9 cellular contexts compared by ENCODE assay signal in genomic region chr12:106903241-106903950, GRCh38. TPM values are rescaled to one million over a fixed set of nuclear protein-coding genes. Genes with fewer than 3 reads are reported as not detected.
DNase-seq lines count a peak whose midpoint lies in the region; ATAC-seq and TF ChIP-seq lines count a peak whose summit lies in the region.
"Had no signal": no experiment of that assay in that cellular context is flagged by ENCODE, and none has a peak within 500 bp of the region (broad histone marks: within the 10 kb centered on the region; RNA-seq: fewer than 3 reads in every experiment).

No MANE protein-coding gene starts in this region.

- DNase-seq in DMS 273 (lab: John Stamatoyannopoulos, UW; ENCODE audit: unreplicated experiment): peak; percentile 43
- DNase-seq in DMS 273 treated with DMSO at 0.1 percent for 48 hours (lab: John Stamatoyannopoulos, UW): no peak
- peak; percentile 42 to 81 (median 65) for DNase-seq in T-cell
- peak; percentile 62 to 86 (median 75) for DNase-seq in adrenal gland
- DNase-seq in hepatic stellate cell (ENCODE audit: low spot score): peak; percentile 77
- DNase-seq in gastrocnemius medialis: peak; percentile 27 to 62
- DNase-seq in MV-4-11 (lab: John Stamatoyannopoulos, UW): no peak

- H3K4me3 Mint-ChIP-seq in T-cell: peak overlapping the region; percentile 44 to 71 (median 57)

- no peaks in the 10 kb centered on the region for H3K9me3 Mint-ChIP-seq in T-cell

- H3K36me3 ChIP-seq in adrenal gland (replicated peaks in 1 of 2) (no peaks in the 10 kb centered on the region), gastrocnemius medialis (no peaks in the 10 kb centered on the region)

- H3K27ac ChIP-seq in adrenal gland (no peak overlapping the region), gastrocnemius medialis (no peak overlapping the region)
- H3K27ac ChIP-seq: 22Rv1 had no signal

- no peak overlapping the region for H3K27ac Mint-ChIP-seq in T-cell

- peaks cover 11% of the 10 kb centered on the region for H3K27me3 ChIP-seq in adrenal gland
- H3K27me3 ChIP-seq in gastrocnemius medialis: no peaks in the 10 kb centered on the region

- H3K9me3 ChIP-seq in adrenal gland (replicated peaks in 1 of 3) (no peaks in the 10 kb centered on the region), gastrocnemius medialis (no peaks in the 10 kb centered on the region)

- peak; percentile 60 for ATAC-seq in HG03442 (IDR thresholded peaks at IDR 0.05; ENCODE audit: unreplicated experiment)
- ATAC-seq in T-cell (replicated peaks in 1 of 4): peak; percentile 94 to 100 (median 100)
- peak; percentile 90 to 93 for ATAC-seq in gastrocnemius medialis

- 8 to 13% (median 10%) methylated on average over 16 to 28 of the region's 28 CpGs for WGBS in adrenal gland, 4 donors

- CTCF ChIA-PET in T-cell (lab: Charles Lee): interaction anchor here (0.5 to 1.6 kb wide), 5 partner anchors 12 to 773 kb away, joined by 3 to 6 read pairs (median 4); no protein-coding TSS in a partner anchor

- H3K36me3 Mint-ChIP-seq in T-cell: no peaks in the 10 kb centered on the region

- POLR2A ChIA-PET in T-cell (lab: Charles Lee): interaction anchor here in 1 of 2 donors (0.5 to 0.6 kb wide), 2 partner anchors 178 to 199 kb away, joined by 3 read pairs; no protein-coding TSS in a partner anchor

- no peak for TF ChIP-seq CTCF in adrenal gland (IDR thresholded peaks at IDR 0.05)
- TF ChIP-seq CTCF in gastrocnemius medialis (IDR thresholded peaks at IDR 0.05 in 4 of 5, conservative IDR thresholded peaks at IDR 0.05 in 1 of 5): no peak

- peaks cover 20 to 42% of the 10 kb centered on the region in 2 donors for H3K27me3 Mint-ChIP-seq in T-cell

- intact Hi-C loops in adrenal gland (cut with DNase I): no loop called here
- intact Hi-C loops in gastrocnemius medialis (cut with DNase I; ENCODE audit: low total_unique reads): loop anchor here (5.0 kb wide), 1 partner anchor 189 kb away; the partner anchor contains the start of gene CRY1

- H3K4me3 ChIP-seq in adrenal gland: peak overlapping the region in 2 of 4 donors; percentile 27 to 51
- H3K4me3 ChIP-seq in gastrocnemius medialis: peak overlapping the region; percentile 41 to 91 (median 57)

- H3K4me1 Mint-ChIP-seq in T-cell: peaks cover 10 to 13% (median 12%) of the 10 kb centered on the region in 3 donors

- TF ChIP-seq POLR2A in adrenal gland (IDR thresholded peaks at IDR 0.05) (no peak), gastrocnemius medialis (IDR thresholded peaks at IDR 0.05) (no peak)

- H3K4me1 ChIP-seq in adrenal gland (replicated peaks in 1 of 2) (no peaks in the 10 kb centered on the region), gastrocnemius medialis (peaks cover 3 to 4% of the 10 kb centered on the region in 2 donors)

- in situ Hi-C loops in gastrocnemius medialis (cut with MboI; ENCODE audit: low sequenced_read_pairs in 4 of 4): no loop called here

RNA-seq across cellular contexts. Expression of gene TMEM263, which starts 52.3 kb away (rescaled TPM):
- total RNA-seq in T-cell (10 to 100 TPM; 29.8 to 36.5 (median 31.2) TPM), adrenal gland (10 to 100 TPM; 32.1 to 53.6 (median 45.4) TPM), gastrocnemius medialis (10 to 100 TPM in 3 of 4 donors, 1 to 10 TPM in 1; 8.9 to 26.7 (median 15.9) TPM)
- polyA plus RNA-seq in adrenal gland: 10 to 100 TPM; 12.1 to 59.7 (median 27.0) TPM

Comparison
In these comparisons a context has a peak if more than half of its experiments do, and no peak if none do; other contexts are left out.
1. DNase-seq: peak in DMS 273 (single experiment), T-cell (34 of 34), adrenal gland (7 of 7), hepatic stellate cell (single experiment) and gastrocnemius medialis (2 of 2); none in DMS 273 treated with DMSO at 0.1 percent for 48 hours (single experiment) and MV-4-11 (single experiment).
2. Peak in every context shown above with its lines, with median percentiles within 50 percentile points of each other: ATAC-seq.